Comparison of ENCODE assay signal across 1 cellular context in the genomic region with DNA sequence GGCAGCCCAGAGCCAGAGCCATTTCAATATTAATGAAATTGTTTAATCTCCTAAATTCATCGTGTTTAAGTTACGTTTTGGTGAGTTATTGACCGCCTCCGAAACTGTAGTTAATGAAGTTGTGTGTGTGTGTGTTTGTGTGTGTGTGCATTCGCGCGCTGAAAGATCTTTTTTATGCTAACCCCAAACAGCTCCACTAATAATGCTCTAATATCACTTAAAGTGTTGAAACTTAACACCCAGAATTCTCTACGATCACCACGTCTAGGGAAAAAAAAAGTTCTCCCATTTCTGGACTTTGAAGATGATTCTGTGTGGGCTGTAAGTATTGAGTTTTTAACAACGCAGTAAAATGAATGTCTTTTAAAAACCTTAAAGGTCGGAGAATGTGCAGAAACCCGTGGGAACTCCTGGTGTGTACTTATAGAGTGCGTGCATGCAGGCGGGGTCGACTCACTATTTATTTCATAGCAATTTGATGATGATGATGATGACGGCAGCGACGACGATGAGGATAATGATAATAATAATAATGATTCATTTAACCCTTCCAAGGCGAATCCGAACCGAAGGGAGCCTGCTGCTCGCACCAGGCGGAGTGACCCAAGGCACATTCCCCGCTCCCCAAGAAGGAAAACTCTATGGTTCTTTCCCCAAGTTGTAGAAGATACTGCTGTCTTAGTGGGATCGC.
TF ChIP-seq lines count a peak whose summit lies in the region.

No MANE protein-coding gene starts in this region.

TF ChIP-seq in HepG2, 621 proteins besides CTCF, POLR2A, EP300 and RAD21:
- TF ChIP-seq CREB1 (IDR thresholded peaks at IDR 0.05) (0 out of 2 replicates have a peak, but pooled peaks have one; percentile 29), CREB1 (CRISPR knock-in tag; IDR thresholded peaks at IDR 0.05) (no peak), TMF1 (CRISPR knock-in tag; IDR thresholded peaks at IDR 0.05; ENCODE audit: low read depth) (no peak)
